ENCODE assay signal across 9 cellular contexts in the genomic region with DNA sequence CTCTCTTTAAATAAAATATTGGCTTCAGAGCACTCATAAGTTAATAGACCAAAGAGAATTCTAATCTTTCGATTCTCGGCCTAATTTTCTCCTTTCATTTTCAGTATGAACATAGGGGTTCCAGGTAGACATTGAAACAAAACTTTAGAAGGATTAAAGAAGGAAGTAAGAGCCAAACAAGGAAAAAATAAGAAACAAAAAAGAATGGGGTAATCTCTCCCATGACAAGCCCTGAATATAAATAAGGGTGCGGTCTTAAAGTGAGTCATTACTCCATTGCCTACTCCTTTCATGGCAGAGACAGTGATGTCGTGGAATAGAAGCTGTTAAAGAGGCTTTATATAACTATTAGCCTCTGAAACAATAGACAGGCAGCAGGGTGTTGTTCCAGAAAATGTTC.
DNase-seq lines count a peak whose midpoint lies in the region; ATAC-seq lines count a peak whose summit lies in the region.
"Had no signal": no experiment of that assay in that cellular context is flagged by ENCODE, and none has a peak within 500 bp of the region (broad histone marks: within the 10 kb centered on the region; RNA-seq: fewer than 3 reads in every experiment).

No MANE protein-coding gene starts in this region.

- H3K4me1 Mint-ChIP-seq in activated T-cell treated with anti-CD3 and anti-CD28 coated beads, Interleukin-2, amount 50 U/mL, for 24 hours (ENCODE audit: low read depth) = peaks cover 22% of the 10 kb centered on the region
- H3K4me1 Mint-ChIP-seq in activated T-helper 17 cell treated with anti-CD3 and anti-CD28 coated beads, Interleukin-2, amount 50 U/mL, for 72 hours = peaks cover 14% of the 10 kb centered on the region
- H3K4me1 Mint-ChIP-seq in stimulated activated naive CD8-positive, alpha-beta T cell treated with anti-CD3 and anti-CD28 coated beads, Interleukin-15, amount 100 ng/mL, for 72 hours = peaks cover 5% of the 10 kb centered on the region

- no peaks in the 10 kb centered on the region for H3K27me3 Mint-ChIP-seq in activated T-cell treated with anti-CD3 and anti-CD28 coated beads, Interleukin-2, amount 50 U/mL, for 24 hours
- no peaks in the 10 kb centered on the region for H3K27me3 Mint-ChIP-seq in activated T-helper 17 cell treated with anti-CD3 and anti-CD28 coated beads, Interleukin-2, amount 50 U/mL, for 72 hours
- no peaks in the 10 kb centered on the region for H3K27me3 Mint-ChIP-seq in stimulated activated naive CD8-positive, alpha-beta T cell treated with anti-CD3 and anti-CD28 coated beads, Interleukin-15, amount 100 ng/mL, for 72 hours

- DNase-seq in activated T-cell treated with anti-CD3 and anti-CD28 coated beads, Interleukin-2, amount 50 U/mL, for 24 hours = no peak
- DNase-seq in activated T-cell treated with anti-CD3 and anti-CD28 coated beads, Interleukin-2, amount 50 U/mL, for 1 hour = no peak
- DNase-seq in stimulated activated naive CD8-positive, alpha-beta T cell treated with anti-CD3 and anti-CD28 coated beads, Interleukin-15, amount 100 ng/mL, for 72 hours = no peak
- DNase-seq in activated gamma-delta T cell treated with Interleukin-2 at 50 U/mL for 16 hours (no peak), NCI-H345 treated with DMSO at 0.1 percent for 48 hours (lab: John Stamatoyannopoulos, UW; ENCODE audit: unreplicated experiment) (no peak), islet precursor cell (no peak)
- DNase-seq: DMS 273 treated with DMSO at 0.1 percent for 48 hours had no signal

- H3K27ac Mint-ChIP-seq in activated T-cell treated with anti-CD3 and anti-CD28 coated beads, Interleukin-2, amount 50 U/mL, for 24 hours = peak overlapping the region; percentile 18
- H3K27ac Mint-ChIP-seq in activated T-helper 17 cell treated with anti-CD3 and anti-CD28 coated beads, Interleukin-2, amount 50 U/mL, for 72 hours = peak overlapping the region; percentile 79
- no peak overlapping the region for H3K27ac Mint-ChIP-seq in stimulated activated naive CD8-positive, alpha-beta T cell treated with anti-CD3 and anti-CD28 coated beads, Interleukin-15, amount 100 ng/mL, for 72 hours

- H3K36me3 Mint-ChIP-seq in activated T-cell treated with anti-CD3 and anti-CD28 coated beads, Interleukin-2, amount 50 U/mL, for 24 hours (ENCODE audit: low read depth) = no peaks in the 10 kb centered on the region
- H3K36me3 Mint-ChIP-seq in activated T-helper 17 cell treated with anti-CD3 and anti-CD28 coated beads, Interleukin-2, amount 50 U/mL, for 72 hours (ENCODE audit: low read depth) = no peaks in the 10 kb centered on the region

- no peak overlapping the region for H3K4me3 Mint-ChIP-seq in activated T-cell treated with anti-CD3 and anti-CD28 coated beads, Interleukin-2, amount 50 U/mL, for 24 hours
- peak overlapping the region; percentile 26 for H3K4me3 Mint-ChIP-seq in activated T-helper 17 cell treated with anti-CD3 and anti-CD28 coated beads, Interleukin-2, amount 50 U/mL, for 72 hours
- no peak overlapping the region for H3K4me3 Mint-ChIP-seq in stimulated activated naive CD8-positive, alpha-beta T cell treated with anti-CD3 and anti-CD28 coated beads, Interleukin-15, amount 100 ng/mL, for 72 hours

- peak; percentile 80 for ATAC-seq in HG02970 (IDR thresholded peaks at IDR 0.05; ENCODE audit: low FRiP score, unreplicated experiment)
- peak; percentile 83 for ATAC-seq in activated T-helper 17 cell treated with anti-CD3 and anti-CD28 coated beads, Interleukin-2, amount 50 U/mL, for 72 hours (replicated peaks)
- peak; percentile 70 for ATAC-seq in stimulated activated naive CD8-positive, alpha-beta T cell treated with anti-CD3 and anti-CD28 coated beads, Interleukin-15, amount 100 ng/mL, for 72 hours

- no peaks in the 10 kb centered on the region for H3K9me3 Mint-ChIP-seq in activated T-cell treated with anti-CD3 and anti-CD28 coated beads, Interleukin-2, amount 50 U/mL, for 24 hours
- peaks cover 3% of the 10 kb centered on the region for H3K9me3 Mint-ChIP-seq in activated T-helper 17 cell treated with anti-CD3 and anti-CD28 coated beads, Interleukin-2, amount 50 U/mL, for 72 hours
- H3K9me3 Mint-ChIP-seq in stimulated activated naive CD8-positive, alpha-beta T cell treated with anti-CD3 and anti-CD28 coated beads, Interleukin-15, amount 100 ng/mL, for 72 hours = peaks cover 7 to 13% of the 10 kb centered on the region in 2 donors

Comparison
In these comparisons a context has a peak if more than half of its experiments do, and no peak if none do; other contexts are left out.
1. H3K27ac Mint-ChIP-seq: peak in activated T-cell treated with anti-CD3 and anti-CD28 coated beads, Interleukin-2, amount 50 U/mL, for 24 hours (single experiment) and activated T-helper 17 cell treated with anti-CD3 and anti-CD28 coated beads, Interleukin-2, amount 50 U/mL, for 72 hours (single experiment); none in stimulated activated naive CD8-positive, alpha-beta T cell treated with anti-CD3 and anti-CD28 coated beads, Interleukin-15, amount 100 ng/mL, for 72 hours (0 of 2).
2. Peak in every context shown above with its lines, with median percentiles within 50 percentile points of each other: ATAC-seq.